Comparison of ENCODE assay signal across 15 cellular contexts in the genomic region with DNA sequence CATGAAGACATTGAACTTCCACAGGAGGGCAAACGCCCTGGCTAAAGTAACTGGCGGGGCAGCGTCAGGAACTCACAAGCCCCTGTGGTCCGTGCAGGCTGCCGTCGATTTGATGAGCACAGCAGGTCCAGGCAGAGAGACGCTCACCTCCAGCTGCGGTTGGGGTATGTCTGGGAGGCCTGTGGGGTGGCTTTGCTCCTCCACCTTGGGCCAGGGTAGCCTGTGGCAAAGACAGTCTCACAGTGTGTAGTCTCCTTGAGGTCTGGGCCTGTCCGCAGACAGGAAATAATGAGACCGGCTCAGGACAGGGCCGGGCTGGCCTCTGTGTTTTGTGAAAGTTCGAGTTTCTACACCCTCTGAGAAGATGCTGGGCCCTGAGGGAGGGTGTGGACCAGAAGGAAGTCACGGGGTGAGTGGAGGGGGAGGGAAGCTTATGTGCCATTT.
A peak's percentile ranks its signal among the peaks of the same experiment; 100 is the strongest.
DNase-seq lines count a peak whose midpoint lies in the region; ATAC-seq and TF ChIP-seq lines count a peak whose summit lies in the region.
"Had no signal": no experiment of that assay in that cellular context is flagged by ENCODE, and none has a peak within 500 bp of the region (broad histone marks: within the 10 kb centered on the region; RNA-seq: fewer than 3 reads in every experiment).

No MANE protein-coding gene starts in this region.

- peaks cover 0 to 29% (median 13%) of the 10 kb centered on the region in 9 donors for H3K4me1 ChIP-seq in heart right ventricle
- peaks cover 24% of the 10 kb centered on the region for H3K4me1 ChIP-seq in vagina

- no peaks in the 10 kb centered on the region for H3K9me3 Mint-ChIP-seq in activated naive CD4-positive, alpha-beta T cell treated with anti-CD3 and anti-CD28 coated beads, Interleukin-2, amount 50 U/mL, for 72 hours
- H3K9me3 Mint-ChIP-seq in natural killer cell treated with Interleukin-12 subunit alpha and Interleukin-12 subunit beta and Interleukin-15 and Interleukin-18, amount 100 ng/mL, for 72 hours = no peaks in the 10 kb centered on the region
- H3K9me3 Mint-ChIP-seq: activated naive CD8-positive, alpha-beta T cell treated with anti-CD3 and anti-CD28 coated beads for 36 hours had no signal

- H3K4me3 Mint-ChIP-seq in natural killer cell treated with Interleukin-12 subunit alpha and Interleukin-12 subunit beta and Interleukin-15 and Interleukin-18, amount 100 ng/mL, for 72 hours = peak overlapping the region; percentile 27
- H3K4me3 Mint-ChIP-seq: activated naive CD8-positive, alpha-beta T cell treated with anti-CD3 and anti-CD28 coated beads for 36 hours had no signal

- peaks cover 11 to 23% of the 10 kb centered on the region in 2 donors for H3K4me1 Mint-ChIP-seq in natural killer cell treated with Interleukin-12 subunit alpha and Interleukin-12 subunit beta and Interleukin-15 and Interleukin-18, amount 100 ng/mL, for 72 hours (ENCODE audit: low read depth in 2 of 2)
- H3K4me1 Mint-ChIP-seq: activated naive CD8-positive, alpha-beta T cell treated with anti-CD3 and anti-CD28 coated beads for 36 hours had no signal

- peak overlapping the region in 2 of 10 donors; percentile 31 to 64 for H3K27ac ChIP-seq in heart right ventricle
- peak overlapping the region; percentile 56 for H3K27ac ChIP-seq in vagina
- H3K27ac ChIP-seq: epithelial cell of prostate had no signal

- 73 to 76% methylated on average over 13 of the region's 13 CpGs for WGBS in heart right ventricle, 2 donors

- no peaks in the 10 kb centered on the region for H3K36me3 Mint-ChIP-seq in activated naive CD4-positive, alpha-beta T cell treated with anti-CD3 and anti-CD28 coated beads, Interleukin-2, amount 50 U/mL, for 72 hours
- H3K36me3 Mint-ChIP-seq in natural killer cell treated with Interleukin-12 subunit alpha and Interleukin-12 subunit beta and Interleukin-15 and Interleukin-18, amount 100 ng/mL, for 72 hours = peaks cover under 1% of the 10 kb centered on the region
- H3K36me3 Mint-ChIP-seq: activated naive CD8-positive, alpha-beta T cell treated with anti-CD3 and anti-CD28 coated beads for 36 hours had no signal

- peaks cover 0 to 4% of the 10 kb centered on the region in 2 donors for H3K27me3 Mint-ChIP-seq in natural killer cell treated with Interleukin-12 subunit alpha and Interleukin-12 subunit beta and Interleukin-15 and Interleukin-18, amount 100 ng/mL, for 72 hours
- H3K27me3 Mint-ChIP-seq: activated naive CD8-positive, alpha-beta T cell treated with anti-CD3 and anti-CD28 coated beads for 36 hours had no signal

- no peaks in the 10 kb centered on the region for H3K27me3 ChIP-seq in heart right ventricle
- no peaks in the 10 kb centered on the region for H3K27me3 ChIP-seq in vagina

- H3K36me3 ChIP-seq in heart right ventricle (no peaks in the 10 kb centered on the region), vagina (no peaks in the 10 kb centered on the region)

- H3K4me3 ChIP-seq in heart right ventricle (no peak overlapping the region), vagina (no peak overlapping the region)

- no peak overlapping the region for H3K27ac Mint-ChIP-seq in activated naive CD4-positive, alpha-beta T cell treated with anti-CD3 and anti-CD28 coated beads, Interleukin-2, amount 50 U/mL, for 72 hours
- peak overlapping the region in 1 of 2 donors; percentile 83 for H3K27ac Mint-ChIP-seq in natural killer cell treated with Interleukin-12 subunit alpha and Interleukin-12 subunit beta and Interleukin-15 and Interleukin-18, amount 100 ng/mL, for 72 hours
- H3K27ac Mint-ChIP-seq: activated naive CD8-positive, alpha-beta T cell treated with anti-CD3 and anti-CD28 coated beads for 36 hours had no signal

- ATAC-seq in activated naive CD4-positive, alpha-beta T cell treated with anti-CD3 and anti-CD28 coated beads, Interleukin-2, amount 50 U/mL, for 72 hours = no peak
- ATAC-seq in heart right ventricle = peak in 6 of 8 donors; percentile 18 to 60 (median 41)
- ATAC-seq in natural killer cell treated with Interleukin-12 subunit alpha and Interleukin-12 subunit beta and Interleukin-15 and Interleukin-18, amount 100 ng/mL, for 72 hours = peak; percentile 57 to 76
- ATAC-seq in HG02642 (IDR thresholded peaks at IDR 0.05; ENCODE audit: poor library complexity, unreplicated experiment) = no peak

- DNase-seq in activated naive CD4-positive, alpha-beta T cell treated with anti-CD3 and anti-CD28 coated beads, Interleukin-2, amount 50 U/mL, for 72 hours (ENCODE audit: low spot score in 2 of 2) = peak; percentile 1 to 21
- no peak for DNase-seq in activated naive CD4-positive, alpha-beta T cell treated with Interleukin-2 at 50 U/mL for 16 hours
- DNase-seq in heart right ventricle (peak in 1 of 2 donors; percentile 19), vagina (ENCODE audit: extremely low spot score in 2 of 2) (peak in 1 of 2 donors; percentile 83), DMS 273 (lab: John Stamatoyannopoulos, UW; ENCODE audit: unreplicated experiment) (no peak), GOT3 (lab: John Stamatoyannopoulos, UW) (no peak)
- DNase-seq in natural killer cell treated with Interleukin-12 subunit alpha and Interleukin-12 subunit beta and Interleukin-15 and Interleukin-18, amount 100 ng/mL, for 72 hours (ENCODE audit: low spot score) = peak; percentile 58
- DNase-seq: activated naive CD8-positive, alpha-beta T cell treated with anti-CD3 and anti-CD28 coated beads for 36 hours; NCI-H187 treated with DMSO at 0.1 percent for 48 hours; NCI-H69; nucleus accumbens; SHP77; T1000 had no signal

- no peak for TF ChIP-seq POLR2A in vagina (IDR thresholded peaks at IDR 0.05)

- intact Hi-C loops in heart right ventricle (cut with DNase I) (no loop called here), vagina (cut with DNase I) (no loop called here)

- H3K9me3 ChIP-seq in heart right ventricle (peaks cover 0 to under 1% (median 0%) of the 10 kb centered on the region in 11 donors), vagina (no peaks in the 10 kb centered on the region)

- TF ChIP-seq CTCF in heart right ventricle (IDR thresholded peaks at IDR 0.05) = no peak
- no peak for TF ChIP-seq CTCF in vagina (IDR thresholded peaks at IDR 0.05)

Comparison
In these comparisons a context has a peak if more than half of its experiments do, and no peak if none do; other contexts are left out.
1. DNase-seq: peak in activated naive CD4-positive, alpha-beta T cell treated with anti-CD3 and anti-CD28 coated beads, Interleukin-2, amount 50 U/mL, for 72 hours (2 of 2) and natural killer cell treated with Interleukin-12 subunit alpha and Interleukin-12 subunit beta and Interleukin-15 and Interleukin-18, amount 100 ng/mL, for 72 hours (single experiment); none in activated naive CD4-positive, alpha-beta T cell treated with Interleukin-2 at 50 U/mL for 16 hours (single experiment), DMS 273 (single experiment) and GOT3 (single experiment).
2. ATAC-seq: peak in heart right ventricle (6 of 8) and natural killer cell treated with Interleukin-12 subunit alpha and Interleukin-12 subunit beta and Interleukin-15 and Interleukin-18, amount 100 ng/mL, for 72 hours (2 of 2); none in activated naive CD4-positive, alpha-beta T cell treated with anti-CD3 and anti-CD28 coated beads, Interleukin-2, amount 50 U/mL, for 72 hours (0 of 2) and HG02642 (single experiment).